Comparison of ENCODE assay signal across 8 cellular contexts in the genomic region with DNA sequence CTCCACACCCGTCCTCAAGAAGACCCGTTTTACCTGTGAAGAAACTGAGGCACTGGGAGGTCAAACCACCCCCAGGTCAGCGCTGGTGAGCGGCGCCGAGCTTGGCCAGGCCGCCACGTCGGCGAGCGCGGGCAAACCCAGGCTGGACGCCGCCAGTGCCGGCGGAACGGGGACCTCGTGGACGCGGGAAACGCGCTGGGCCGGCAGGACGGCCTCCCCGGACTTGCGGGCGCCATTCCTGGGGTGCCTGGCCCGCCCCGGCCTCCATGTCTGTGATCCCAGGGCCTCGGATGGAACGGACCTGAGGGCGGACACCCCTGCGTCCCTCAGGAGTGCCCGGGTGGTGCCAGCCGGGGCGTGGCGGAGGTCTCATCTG. TPM values are rescaled to one million over a fixed set of nuclear protein-coding genes. Genes with fewer than 3 reads are reported as not detected.
DNase-seq lines count a peak whose midpoint lies in the region; ATAC-seq, FAIRE-seq and TF ChIP-seq lines count a peak whose summit lies in the region.

No MANE protein-coding gene starts in this region.

- H3K36me3 ChIP-seq in left ventricle myocardium inferior (peaks cover 3% of the 10 kb centered on the region), gastrocnemius medialis (peaks cover 0 to 2% of the 10 kb centered on the region in 2 donors)

- no peaks in the 10 kb centered on the region for H3K27me3 Mint-ChIP-seq in activated B cell treated with CpG ODN at 0.5 μM for 24 hours

- H3K27ac ChIP-seq in left ventricle myocardium inferior (replicated peaks) (peak overlapping the region; percentile 94), gastrocnemius medialis (peak overlapping the region; percentile 78 to 91 (median 90))

- H3K36me3 Mint-ChIP-seq in activated B cell treated with CpG ODN at 0.5 μM for 24 hours (ENCODE audit: low read depth), result peaks cover 5% of the 10 kb centered on the region

- TF ChIP-seq CTCF in GM12875 (IDR thresholded peaks at IDR 0.05; ENCODE audit: borderline replicate concordance, insufficient read depth, low read depth, low read length) (no peak), activated B cell treated with CpG ODN at 0.5 μM for 24 hours (IDR thresholded peaks at IDR 0.05) (no peak), left ventricle myocardium inferior (IDR thresholded peaks at IDR 0.05; ENCODE audit: borderline replicate concordance) (no peak), gastrocnemius medialis (IDR thresholded peaks at IDR 0.05 in 4 of 5, conservative IDR thresholded peaks at IDR 0.05 in 1 of 5) (no peak)

- peak overlapping the region; percentile 81 for H3K4me3 ChIP-seq in GM12875 (ENCODE audit: low read depth, low read length)
- H3K4me3 ChIP-seq in left ventricle myocardium inferior, result peak overlapping the region; percentile 90
- peak overlapping the region; percentile 64 to 90 (median 74) for H3K4me3 ChIP-seq in gastrocnemius medialis

- ATAC-seq in activated B cell treated with CpG ODN at 0.5 μM for 24 hours (ENCODE audit: low read depth) (no peak), gastrocnemius medialis (no peak), HG03571 (IDR thresholded peaks at IDR 0.05; ENCODE audit: unreplicated experiment) (no peak)

- H3K9me3 Mint-ChIP-seq in activated B cell treated with CpG ODN at 0.5 μM for 24 hours, result peaks cover 10% of the 10 kb centered on the region

- H3K27ac Mint-ChIP-seq in activated B cell treated with CpG ODN at 0.5 μM for 24 hours, result no peak overlapping the region

- intact Hi-C loops in activated B cell treated with CpG ODN at 0.5 μM for 24 hours (cut with micrococcal nuclease), result loop anchor here (1.0 to 10.0 kb wide), 5 partner anchors 47 to 469 kb away; a partner anchor contains a TSS
- intact Hi-C loops in left ventricle myocardium inferior (cut with micrococcal nuclease), result no loop called here
- intact Hi-C loops in gastrocnemius medialis (cut with DNase I; ENCODE audit: low total_unique reads), result loop anchor here (1.0 to 5.0 kb wide), 3 partner anchors 39 to 481 kb away; a partner anchor contains a TSS

- POLR2A ChIA-PET in activated B cell treated with CpG ODN at 0.5 μM for 24 hours (lab: Charles Lee), result interaction anchor here (0.8 to 1.5 kb wide), 2 partner anchors 55 to 113 kb away, joined by 3 to 5 read pairs; a partner anchor contains a TSS

- FAIRE-seq in HTR-8/SVneo (lab: Jason Lieb, UNC), result no peak

- DNase-seq in activated B cell treated with CpG ODN at 0.5 μM for 24 hours (no peak), left ventricle myocardium inferior (no peak), gastrocnemius medialis (no peak), HTR-8/SVneo (ENCODE audit: insufficient read length, low spot score) (no peak), NCI-H2107 (lab: John Stamatoyannopoulos, UW) (no peak), NK-92 (lab: John Stamatoyannopoulos, UW; ENCODE audit: unreplicated experiment) (no peak)

- no peaks in the 10 kb centered on the region for H3K27me3 ChIP-seq in left ventricle myocardium inferior (ENCODE audit: low read depth)
- no peaks in the 10 kb centered on the region for H3K27me3 ChIP-seq in gastrocnemius medialis

- H3K4me3 Mint-ChIP-seq in activated B cell treated with CpG ODN at 0.5 μM for 24 hours, result peak overlapping the region; percentile 35

- in situ Hi-C loops in gastrocnemius medialis (cut with MboI; ENCODE audit: low sequenced_read_pairs in 4 of 4), result no loop called here

- no peak for TF ChIP-seq POLR2A in gastrocnemius medialis (IDR thresholded peaks at IDR 0.05)

- CTCF ChIA-PET in activated B cell treated with CpG ODN at 0.5 μM for 24 hours (lab: Charles Lee), result no interaction called here

- H3K4me1 Mint-ChIP-seq in activated B cell treated with CpG ODN at 0.5 μM for 24 hours, result peaks cover 12% of the 10 kb centered on the region

- H3K9me3 ChIP-seq in left ventricle myocardium inferior (replicated peaks) (peaks cover 45% of the 10 kb centered on the region), gastrocnemius medialis (peaks cover 0 to 3% (median 0%) of the 10 kb centered on the region in 3 donors)

- peaks cover 45% of the 10 kb centered on the region for H3K4me1 ChIP-seq in left ventricle myocardium inferior
- peaks cover 9 to 22% of the 10 kb centered on the region in 2 donors for H3K4me1 ChIP-seq in gastrocnemius medialis

RNA-seq across cellular contexts. Expression of a gene that starts 0.8 kb away (rescaled TPM):
- total RNA-seq in activated B cell treated with CpG ODN at 0.5 μM for 24 hours, result 63.2 and 66.0 TPM in 2 replicates
- 75.5 TPM for total RNA-seq in left ventricle myocardium inferior
- total RNA-seq in gastrocnemius medialis, result 10 to 100 TPM; 49.0 to 85.9 (median 63.7) TPM

RNA-seq across cellular contexts. Expression of a gene that starts 17.0 kb away (rescaled TPM):
- 102 and 108 TPM in 2 replicates for total RNA-seq in activated B cell treated with CpG ODN at 0.5 μM for 24 hours
- 78.2 TPM for total RNA-seq in left ventricle myocardium inferior
- 10 to 100 TPM; 64.2 to 83.8 (median 73.3) TPM for total RNA-seq in gastrocnemius medialis

RNA-seq across cellular contexts. Expression of a gene that starts 54.9 kb away (rescaled TPM):
- total RNA-seq in activated B cell treated with CpG ODN at 0.5 μM for 24 hours, result 35.3 and 36.6 TPM in 2 replicates
- 171 TPM for total RNA-seq in left ventricle myocardium inferior
- 100 to 1,000 TPM; 116 to 217 (median 127) TPM for total RNA-seq in gastrocnemius medialis
